In genomic region chrX:48430166-48430565, GRCh38 we compare ENCODE assay signal across 5 cellular contexts. TPM values are rescaled to one million over a fixed set of nuclear protein-coding genes. Genes with fewer than 3 reads are reported as not detected.
"Had no signal": no experiment of that assay in that cellular context is flagged by ENCODE, and none has a peak within 500 bp of the region (broad histone marks: within the 10 kb centered on the region; RNA-seq: fewer than 3 reads in every experiment).

No MANE protein-coding gene starts in this region.

RNA-seq across cellular contexts. Expression of gene SSX4B, which starts 18.4 kb away (rescaled TPM):
- total RNA-seq: HT-29, MCF 10A, OCI-LY7, PC-3, Right ventricle myocardium superior had no signal

RNA-seq across cellular contexts. Expression of gene SSX4, which starts 46.8 kb away (rescaled TPM):
- total RNA-seq: HT-29, MCF 10A, OCI-LY7, PC-3, Right ventricle myocardium superior had no signal
